ENCODE assay signal across 26 cellular contexts in genomic region chr7:80330434-80330833, GRCh38.
DNase-seq lines count a peak whose midpoint lies in the region; ATAC-seq and TF ChIP-seq lines count a peak whose summit lies in the region.
"Had no signal": no experiment of that assay in that cellular context is flagged by ENCODE, and none has a peak within 500 bp of the region (broad histone marks: within the 10 kb centered on the region; RNA-seq: fewer than 3 reads in every experiment).

No MANE protein-coding gene starts in this region.

- H3K4me3 ChIP-seq in adipocyte (ENCODE audit: low read length) (no peak overlapping the region), fibroblast of pulmonary artery (replicated peaks; ENCODE audit: low read depth, low read length) (no peak overlapping the region), skeletal muscle satellite cell (ENCODE audit: low read length) (no peak overlapping the region), tibial artery (no peak overlapping the region)
- H3K4me3 ChIP-seq: GM12878, prostate gland, upper lobe of right lung had no signal

- no peak for TF ChIP-seq CTCF in fibroblast of pulmonary artery (IDR thresholded peaks at IDR 0.05; ENCODE audit: low read length, missing control alignments)
- TF ChIP-seq CTCF in tibial artery (IDR thresholded peaks at IDR 0.05), result no peak

- intact Hi-C loops in tibial artery (cut with DNase I; ENCODE audit: low total_unique reads), result no loop called here

- H3K36me3 ChIP-seq in adipocyte (ENCODE audit: control insufficient read depth, insufficient read depth, low read length, severe bottlenecking) (no peaks in the 10 kb centered on the region), skeletal muscle satellite cell (ENCODE audit: insufficient read depth, low read length) (no peaks in the 10 kb centered on the region), tibial artery (no peaks in the 10 kb centered on the region)
- H3K36me3 ChIP-seq: prostate gland, upper lobe of right lung had no signal

- peaks cover 27% of the 10 kb centered on the region for H3K4me1 ChIP-seq in adipocyte (ENCODE audit: control insufficient read depth, insufficient read depth, low read length)
- H3K4me1 ChIP-seq in skeletal muscle satellite cell (ENCODE audit: control insufficient read depth, insufficient read depth, low read length), result peaks cover 22% of the 10 kb centered on the region
- H3K4me1 ChIP-seq in tibial artery, result peaks cover 0 to 10% (median 0%) of the 10 kb centered on the region in 4 donors
- H3K4me1 ChIP-seq: prostate gland, upper lobe of right lung had no signal

- H3K27me3 ChIP-seq in adipocyte (replicated peaks; ENCODE audit: control insufficient read depth, insufficient read depth, low read length) (no peaks in the 10 kb centered on the region), skeletal muscle satellite cell (ENCODE audit: control insufficient read depth, insufficient read depth, low read length) (no peaks in the 10 kb centered on the region), tibial artery (no peaks in the 10 kb centered on the region)
- H3K27me3 ChIP-seq: upper lobe of right lung had no signal

- DNase-seq in GM04503 (ENCODE audit: low read depth), result peak; percentile 57
- peak; percentile 60 for DNase-seq in adipocyte (ENCODE audit: low read depth)
- DNase-seq in fibroblast of pulmonary artery (ENCODE audit: low read depth), result peak; percentile 44
- DNase-seq in tibial artery, result no peak
- DNase-seq in activated effector memory CD4-positive, alpha-beta T cell treated with anti-CD3 and anti-CD28 coated beads, Interleukin-2, amount 50 U/mL, for 16 hours, result no peak
- DNase-seq: activated CD4-positive, alpha-beta T cell treated with anti-CD3 and anti-CD28 coated beads for 4 hours; activated naive CD8-positive, alpha-beta T cell treated with anti-CD3 and anti-CD28 coated beads, Interleukin-2, amount 50 U/mL, for 24 hours; C1 segment of cervical spinal cord; caudate nucleus; effector CD8-positive, alpha-beta T cell; islet precursor cell; Karpas-422; mesendoderm; NCI-H1092; NCI-H510A; small intestine; stimulated activated CD4-positive, alpha-beta T cell treated with anti-CD3 and anti-CD28 coated beads, Interleukin-4, amount 100 ng/mL, for 1 hour; stimulated activated naive CD8-positive, alpha-beta T cell treated with anti-CD3 and anti-CD28 coated beads, Interleukin-15, amount 100 ng/mL, for 72 hours; upper lobe of right lung had no signal

- ATAC-seq in HG02588 (IDR thresholded peaks at IDR 0.05; ENCODE audit: unreplicated experiment), result no peak
- ATAC-seq in GM21717 (IDR thresholded peaks at IDR 0.05; ENCODE audit: unreplicated experiment), result no peak
- ATAC-seq: activated naive CD8-positive, alpha-beta T cell treated with anti-CD3 and anti-CD28 coated beads, Interleukin-2, amount 50 U/mL, for 24 hours; esophagus mucosa; GM12878; stimulated activated naive CD8-positive, alpha-beta T cell treated with anti-CD3 and anti-CD28 coated beads, Interleukin-15, amount 100 ng/mL, for 72 hours; upper lobe of right lung had no signal

- H3K27ac ChIP-seq in tibial artery, result no peak overlapping the region
- H3K27ac ChIP-seq: prostate gland, RWPE1, upper lobe of right lung had no signal

- H3K4me2 ChIP-seq in skeletal muscle satellite cell (ENCODE audit: low read length), result peak overlapping the region; percentile 9

- H3K9ac ChIP-seq in adipocyte (ENCODE audit: low read length) (no peak overlapping the region), skeletal muscle satellite cell (ENCODE audit: low read depth, low read length) (peak overlapping the region; percentile 33)

- H3K9me3 ChIP-seq in adipocyte (ENCODE audit: control insufficient read depth, low read length) (no peaks in the 10 kb centered on the region), skeletal muscle satellite cell (replicated peaks; ENCODE audit: low read length) (no peaks in the 10 kb centered on the region), tibial artery (no peaks in the 10 kb centered on the region)
- H3K9me3 ChIP-seq: prostate gland, upper lobe of right lung had no signal

Comparison
In these comparisons a context has a peak if more than half of its experiments do, and no peak if none do; other contexts are left out.
1. DNase-seq: peak in GM04503 (single experiment), adipocyte (single experiment) and fibroblast of pulmonary artery (single experiment); none in tibial artery (0 of 2) and activated effector memory CD4-positive, alpha-beta T cell treated with anti-CD3 and anti-CD28 coated beads, Interleukin-2, amount 50 U/mL, for 16 hours (single experiment).